Comparison of ENCODE assay signal across 11 cellular contexts in the genomic region with DNA sequence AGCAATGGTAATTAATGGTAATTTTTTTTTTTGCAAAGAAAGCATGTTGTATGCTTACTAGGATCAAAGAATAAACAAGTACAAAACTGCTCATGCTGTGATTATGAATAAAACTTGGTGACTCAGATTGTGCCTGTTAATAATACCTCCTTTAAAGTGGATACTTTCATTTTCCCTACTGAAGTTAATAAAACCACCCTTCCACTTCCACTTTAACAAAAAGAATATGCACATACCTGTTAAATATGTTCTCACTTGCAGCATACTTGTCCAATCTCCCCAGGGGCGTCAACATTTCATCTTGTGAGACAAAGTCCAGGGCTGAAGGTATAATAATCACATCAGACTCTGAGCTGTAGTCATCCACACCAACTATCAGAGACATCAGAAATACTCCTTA. TPM values are rescaled to one million over a fixed set of nuclear protein-coding genes. Genes with fewer than 3 reads are reported as not detected.
DNase-seq lines count a peak whose midpoint lies in the region; ATAC-seq and TF ChIP-seq lines count a peak whose summit lies in the region.
"Had no signal": no experiment of that assay in that cellular context is flagged by ENCODE, and none has a peak within 500 bp of the region (broad histone marks: within the 10 kb centered on the region; RNA-seq: fewer than 3 reads in every experiment).

No MANE protein-coding gene starts in this region.

- H3K4me1 Mint-ChIP-seq in type B pancreatic cell (ENCODE audit: unreplicated experiment): peaks cover 19% of the 10 kb centered on the region

- intact Hi-C loops in left ventricle myocardium inferior (cut with micrococcal nuclease) (no loop called here), Right ventricle myocardium inferior (cut with DNase I) (no loop called here), esophagus squamous epithelium (cut with DNase I) (no loop called here)

- H3K4me3 Mint-ChIP-seq in type B pancreatic cell: peak overlapping the region; percentile 1

- H3K4me3 ChIP-seq in left ventricle myocardium inferior: no peak overlapping the region
- H3K4me3 ChIP-seq in esophagus squamous epithelium: peak overlapping the region in 1 of 4 donors; percentile 3
- H3K4me3 ChIP-seq in effector memory CD4-positive, alpha-beta T cell (ENCODE audit: insufficient read depth, low read depth, low read length, poor library complexity, severe bottlenecking): no peak overlapping the region
- H3K4me3 ChIP-seq: heart left ventricle had no signal

- peak overlapping the region; percentile 4 for H3K27ac ChIP-seq in left ventricle myocardium inferior (replicated peaks)
- peak overlapping the region; percentile 5 to 74 (median 62) for H3K27ac ChIP-seq in esophagus squamous epithelium
- no peak overlapping the region for H3K27ac ChIP-seq in effector memory CD4-positive, alpha-beta T cell (ENCODE audit: insufficient read depth, low read length, poor library complexity, severe bottlenecking)

- H3K4me1 ChIP-seq in left ventricle myocardium inferior (peaks cover 25% of the 10 kb centered on the region), esophagus squamous epithelium (peaks cover 3 to 56% (median 21%) of the 10 kb centered on the region in 3 donors)
- H3K4me1 ChIP-seq in effector memory CD4-positive, alpha-beta T cell (ENCODE audit: control insufficient read depth, insufficient read depth, low read length, poor library complexity, severe bottlenecking): no peaks in the 10 kb centered on the region

- 21 to 30% methylated on average over 1 of the region's 1 CpG for WGBS in esophagus squamous epithelium, 2 donors

- peaks cover 28% of the 10 kb centered on the region for H3K9me3 ChIP-seq in left ventricle myocardium inferior (replicated peaks)
- H3K9me3 ChIP-seq in esophagus squamous epithelium: peaks cover 0 to 5% (median 0%) of the 10 kb centered on the region in 3 donors
- no peaks in the 10 kb centered on the region for H3K9me3 ChIP-seq in effector memory CD4-positive, alpha-beta T cell (ENCODE audit: control insufficient read depth, low read length)

- peaks cover 48% of the 10 kb centered on the region for H3K36me3 Mint-ChIP-seq in type B pancreatic cell

- H3K27me3 ChIP-seq in left ventricle myocardium inferior (ENCODE audit: low read depth) (no peaks in the 10 kb centered on the region), esophagus squamous epithelium (no peaks in the 10 kb centered on the region)
- H3K27me3 ChIP-seq in effector memory CD4-positive, alpha-beta T cell (replicated peaks; ENCODE audit: control insufficient read depth, insufficient read depth, low read length, poor library complexity, severe bottlenecking): no peaks in the 10 kb centered on the region
- H3K27me3 ChIP-seq: heart left ventricle had no signal

- H3K9me3 Mint-ChIP-seq in type B pancreatic cell: peaks cover 8% of the 10 kb centered on the region

- DNase-seq in left ventricle myocardium inferior: no peak
- DNase-seq in Right ventricle myocardium inferior (ENCODE audit: missing footprints): no peak
- DNase-seq in esophagus squamous epithelium (lab: John Stamatoyannopoulos, UW): no peak
- DNase-seq in type B pancreatic cell (ENCODE audit: extremely low spot score, unreplicated experiment): no peak
- no peak for DNase-seq in effector memory CD4-positive, alpha-beta T cell
- DNase-seq in NAMALWA (ENCODE audit: low spot score): no peak
- no peak for DNase-seq in OCI-M2 (lab: John Stamatoyannopoulos, UW; ENCODE audit: unreplicated experiment)
- DNase-seq: activated effector memory CD4-positive, alpha-beta T cell treated with anti-CD3 and anti-CD28 coated beads, Interleukin-2, amount 50 U/mL, for 16 hours; AML-193; heart left ventricle had no signal

- TF ChIP-seq CTCF in left ventricle myocardium inferior (IDR thresholded peaks at IDR 0.05; ENCODE audit: borderline replicate concordance) (no peak), esophagus squamous epithelium (IDR thresholded peaks at IDR 0.05) (no peak), type B pancreatic cell (conservative IDR thresholded peaks at IDR 0.05) (no peak)

- ATAC-seq in Right ventricle myocardium inferior (no peak), HG03460 (IDR thresholded peaks at IDR 0.05; ENCODE audit: unreplicated experiment) (peak; percentile 59)

- H3K27me3 Mint-ChIP-seq in type B pancreatic cell: no peaks in the 10 kb centered on the region

- H3K27ac Mint-ChIP-seq in type B pancreatic cell: peak overlapping the region; percentile 16

- no peak for TF ChIP-seq POLR2A in esophagus squamous epithelium (IDR thresholded peaks at IDR 0.05)

- H3K36me3 ChIP-seq in left ventricle myocardium inferior (peaks cover 32% of the 10 kb centered on the region), esophagus squamous epithelium (peaks cover 0 to 61% (median 5%) of the 10 kb centered on the region in 3 donors)
- no peaks in the 10 kb centered on the region for H3K36me3 ChIP-seq in effector memory CD4-positive, alpha-beta T cell (ENCODE audit: control insufficient read depth, insufficient read depth, low read length)

RNA-seq across cellular contexts. Expression of a gene that starts 19.6 kb away (rescaled TPM):
- 53.5 TPM for total RNA-seq in left ventricle myocardium inferior
- total RNA-seq in Right ventricle myocardium inferior: 62.5 TPM
- total RNA-seq in esophagus squamous epithelium: 100 to 1,000 TPM; 129 to 233 (median 186) TPM
- 77.3 and 109 TPM in 2 replicates for total RNA-seq in type B pancreatic cell (ENCODE audit: low replicate concordance)
